In genomic region chr9:34493972-34494535, GRCh38 we compare ENCODE assay signal across 8 cellular contexts. TPM values are rescaled to one million over a fixed set of nuclear protein-coding genes. Genes with fewer than 3 reads are reported as not detected.
DNase-seq lines count a peak whose midpoint lies in the region; ATAC-seq and TF ChIP-seq lines count a peak whose summit lies in the region.

No MANE protein-coding gene starts in this region.

- no peak overlapping the region for H3K4me3 Mint-ChIP-seq in progenitor cell of endocrine pancreas (ENCODE audit: low read depth)

- H3K27me3 ChIP-seq in HL-60 (ENCODE audit: insufficient read depth, poor library complexity, severe bottlenecking) (peaks cover 5% of the 10 kb centered on the region), RWPE2 (ENCODE audit: insufficient read depth, poor library complexity, severe bottlenecking) (no peaks in the 10 kb centered on the region), fibroblast of lung (ENCODE audit: control insufficient read depth, insufficient read depth, low read length) (peaks cover 3% of the 10 kb centered on the region)

- H3K4me3 ChIP-seq in HL-60 (replicated peaks; ENCODE audit: insufficient read depth, low read length): no peak overlapping the region
- H3K4me3 ChIP-seq in RWPE2 (ENCODE audit: severe bottlenecking): no peak overlapping the region
- H3K4me3 ChIP-seq in fibroblast of lung (replicated peaks in 1 of 4; ENCODE audit: control extremely low read depth in 1 of 4, insufficient read depth in 1 of 4, low read depth in 3 of 4, low read length in 4 of 4): no peak overlapping the region

- no peaks in the 10 kb centered on the region for H3K36me3 ChIP-seq in RWPE2 (ENCODE audit: low read depth)
- no peaks in the 10 kb centered on the region for H3K36me3 ChIP-seq in fibroblast of lung (ENCODE audit: control insufficient read depth, insufficient read depth, low read length)

- ATAC-seq in RWPE2 (ENCODE audit: low read depth) (0 out of 3 replicates have a peak, but pooled peaks have one; percentile 40), HG03039 (IDR thresholded peaks at IDR 0.05; ENCODE audit: unreplicated experiment) (no peak), HG02571 (IDR thresholded peaks at IDR 0.05; ENCODE audit: unreplicated experiment) (no peak)

- H3K27ac ChIP-seq in HL-60 (replicated peaks): no peak overlapping the region
- no peak overlapping the region for H3K27ac ChIP-seq in RWPE2 (ENCODE audit: poor library complexity, severe bottlenecking)
- H3K27ac ChIP-seq in fibroblast of lung (ENCODE audit: insufficient read depth, low read length): no peak overlapping the region

- no peak overlapping the region for H3K4me2 ChIP-seq in fibroblast of lung (ENCODE audit: extremely low read depth, insufficient read depth, low read length)

- no peaks in the 10 kb centered on the region for H4K20me1 ChIP-seq in fibroblast of lung (ENCODE audit: control insufficient read depth, extremely low read depth, insufficient read depth, low read length)

- H3K9ac ChIP-seq in fibroblast of lung (ENCODE audit: insufficient read depth, low read length): no peak overlapping the region

- DNase-seq in HL-60 (ENCODE audit: low read depth in 1 of 2, low spot score in 1 of 2): peak; percentile 5 to 14
- DNase-seq in RWPE2 (ENCODE audit: low spot score): peak; percentile 39
- DNase-seq in fibroblast of lung (ENCODE audit: low read depth in 2 of 2): peak; percentile 42 to 44
- DNase-seq in progenitor cell of endocrine pancreas (ENCODE audit: low spot score, unreplicated experiment): peak; percentile 53
- no peak for DNase-seq in GOT3 (lab: John Stamatoyannopoulos, UW)
- DNase-seq in NCI-H1417 (lab: John Stamatoyannopoulos, UW): no peak

- no peaks in the 10 kb centered on the region for H3K4me1 Mint-ChIP-seq in progenitor cell of endocrine pancreas (ENCODE audit: low read depth)

- H3K9me3 ChIP-seq in RWPE2 (ENCODE audit: severe bottlenecking) (no peaks in the 10 kb centered on the region), fibroblast of lung (ENCODE audit: control insufficient read depth, insufficient read depth, low read depth, low read length) (no peaks in the 10 kb centered on the region)

- no peak overlapping the region for H2AFZ ChIP-seq in fibroblast of lung (ENCODE audit: low read length)

- no peaks in the 10 kb centered on the region for H3K36me3 Mint-ChIP-seq in progenitor cell of endocrine pancreas (ENCODE audit: insufficient read depth)

- no peaks in the 10 kb centered on the region for H3K9me3 Mint-ChIP-seq in progenitor cell of endocrine pancreas (ENCODE audit: low read depth)

- H3K79me2 ChIP-seq in fibroblast of lung (ENCODE audit: control insufficient read depth, insufficient read depth, low read length): no peaks in the 10 kb centered on the region

- TF ChIP-seq CTCF in HL-60 (IDR thresholded peaks at IDR 0.05; ENCODE audit: insufficient read depth, low read length) (no peak), RWPE2 (IDR thresholded peaks at IDR 0.05; ENCODE audit: poor library complexity, severe bottlenecking) (no peak), fibroblast of lung (conservative IDR thresholded peaks at IDR 0.05 in 1 of 2, IDR thresholded peaks at IDR 0.05 in 1 of 2; ENCODE audit: low read depth in 1 of 2, low read length in 2 of 2) (no peak), progenitor cell of endocrine pancreas (IDR thresholded peaks at IDR 0.05; ENCODE audit: unreplicated experiment) (no peak)

- H3K4me1 ChIP-seq in RWPE2 (ENCODE audit: insufficient read depth, poor library complexity, severe bottlenecking) (no peaks in the 10 kb centered on the region), fibroblast of lung (ENCODE audit: control insufficient read depth, extremely low read depth, insufficient read depth, low read length) (no peaks in the 10 kb centered on the region)

- no peak overlapping the region for H3K27ac Mint-ChIP-seq in progenitor cell of endocrine pancreas

- peaks cover 29% of the 10 kb centered on the region for H3K27me3 Mint-ChIP-seq in progenitor cell of endocrine pancreas

RNA-seq across cellular contexts. Expression of gene ENHO, which starts 28.7 kb away (rescaled TPM):
- total RNA-seq in fibroblast of lung (under 0.01 TPM in 1 of 2 replicates, not detected in the other), progenitor cell of endocrine pancreas (4.0 and 4.5 TPM in 2 replicates)
- polyA plus RNA-seq in fibroblast of lung: 0.07 TPM in 1 of 2 replicates, not detected in the other
- 0.21 TPM in 1 of 2 replicates, not detected in the other for polyA plus RNA-seq in fibroblast of lung (2012)
- not detected in 2 replicates for polyA minus RNA-seq in fibroblast of lung (ENCODE audit: low replicate concordance)

RNA-seq across cellular contexts. Expression of gene DNAI1, which starts 35.4 kb away (rescaled TPM):
- total RNA-seq in fibroblast of lung (not detected in 2 replicates), progenitor cell of endocrine pancreas (1.2 and 3.5 TPM in 2 replicates)
- polyA plus RNA-seq in fibroblast of lung: not detected in 2 replicates
- not detected in 2 replicates for polyA plus RNA-seq in fibroblast of lung (2012)
- polyA minus RNA-seq in fibroblast of lung (ENCODE audit: low replicate concordance): not detected in 2 replicates

RNA-seq across cellular contexts. Expression of gene FAM219A, which starts 35.7 kb away (rescaled TPM):
- total RNA-seq in fibroblast of lung (3.3 and 5.3 TPM in 2 replicates), progenitor cell of endocrine pancreas (17.5 and 19.2 TPM in 2 replicates)
- 7.3 and 8.8 TPM in 2 replicates for polyA plus RNA-seq in fibroblast of lung
- polyA plus RNA-seq in fibroblast of lung (2012): 9.4 and 10.5 TPM in 2 replicates
- polyA minus RNA-seq in fibroblast of lung (ENCODE audit: low replicate concordance): 16.8 and 19.6 TPM in 2 replicates

Comparison
In these comparisons a context has a peak if more than half of its experiments do, and no peak if none do; other contexts are left out.
1. DNase-seq: peak in HL-60 (2 of 2), RWPE2 (single experiment), fibroblast of lung (2 of 2) and progenitor cell of endocrine pancreas (single experiment); none in GOT3 (single experiment) and NCI-H1417 (0 of 3).